Comparison of ENCODE assay signal across 2 cellular contexts in genomic region chr14:23052182-23052623, GRCh38.
A peak's percentile ranks its signal among the peaks of the same experiment; 100 is the strongest.
TF ChIP-seq lines count a peak whose summit lies in the region.

No MANE protein-coding gene starts in this region.

TF ChIP-seq in GM23338, 12 proteins besides CTCF, POLR2A, EP300 and RAD21:
- no peak for TF ChIP-seq ZNF114 (CRISPR knock-in tag; IDR thresholded peaks at IDR 0.05)
- no peak for TF ChIP-seq EZH2phosphoT487 (IDR thresholded peaks at IDR 0.05; ENCODE audit: unreplicated experiment)
- no peak for TF ChIP-seq NANOG (IDR thresholded peaks at IDR 0.05; ENCODE audit: borderline replicate concordance)
- TF ChIP-seq EZH2 (IDR thresholded peaks at IDR 0.05; ENCODE audit: low read depth, unreplicated experiment), result no peak
- no peak for TF ChIP-seq JUNB (IDR thresholded peaks at IDR 0.05; ENCODE audit: unreplicated experiment)
- no peak for TF ChIP-seq REST (IDR thresholded peaks at IDR 0.05; ENCODE audit: unreplicated experiment)
- TF ChIP-seq ZNF462 (CRISPR knock-in tag; IDR thresholded peaks at IDR 0.05), result no peak
- no peak for TF ChIP-seq ZNF331 (CRISPR knock-in tag; IDR thresholded peaks at IDR 0.05; ENCODE audit: low read depth)
- TF ChIP-seq ETS1 (IDR thresholded peaks at IDR 0.05), result no peak
- TF ChIP-seq POLR2AphosphoS5 (IDR thresholded peaks at IDR 0.05; ENCODE audit: low read depth), result no peak
- TF ChIP-seq STAT1 (IDR thresholded peaks at IDR 0.05; ENCODE audit: unreplicated experiment), result no peak
- no peak for TF ChIP-seq CREB1 (CRISPR knock-in tag; IDR thresholded peaks at IDR 0.05; ENCODE audit: low read depth)

TF ChIP-seq in K562, 482 proteins besides CTCF, POLR2A, EP300 and RAD21:
- TF ChIP-seq CREM (IDR thresholded peaks at IDR 0.05; ENCODE audit: low read depth) (0 out of 2 replicates have a peak, but pooled peaks have one; percentile 17), ARID2 (IDR thresholded peaks at IDR 0.05) (peak; percentile 61; the same call in 1 of the 2 replicates), MYNN (IDR thresholded peaks at IDR 0.05) (0 out of 2 replicates have a peak, but pooled peaks have one; percentile 21), MYNN (CRISPR knock-in tag; IDR thresholded peaks at IDR 0.05) (no peak), RB1 (IDR thresholded peaks at IDR 0.05; ENCODE audit: low read depth) (peak; percentile 60; the same call in 1 of the 2 replicates), CREBBP (IDR thresholded peaks at IDR 0.05; ENCODE audit: low read depth, low read length) (no peak), KLF6 (CRISPR knock-in tag; IDR thresholded peaks at IDR 0.05; ENCODE audit: borderline replicate concordance) (no peak), STAG1 (CRISPR knock-in tag; IDR thresholded peaks at IDR 0.05; ENCODE audit: borderline replicate concordance) (peak; percentile 70; the same call in 1 of the 2 replicates), CC2D1A (IDR thresholded peaks at IDR 0.05) (peak; percentile 69; the same call in 1 of the 2 replicates), ZNF740 (CRISPR knock-in tag; IDR thresholded peaks at IDR 0.05) (peak; percentile 85), ZNF740 (tag; IDR thresholded peaks at IDR 0.05) (no peak), ZNF592 (IDR thresholded peaks at IDR 0.05) (no peak), SMC3 (conservative IDR thresholded peaks at IDR 0.05; ENCODE audit: insufficient read depth, low read depth, low read length) (peak; percentile 90), ZBTB33 (CRISPR knock-in tag; IDR thresholded peaks at IDR 0.05) (peak; percentile 98), PATZ1 (CRISPR knock-in tag; IDR thresholded peaks at IDR 0.05; ENCODE audit: borderline replicate concordance) (no peak), EGR1 (conservative IDR thresholded peaks at IDR 0.05) (peak; percentile 72), CLOCK (CRISPR knock-in tag; IDR thresholded peaks at IDR 0.05; ENCODE audit: borderline replicate concordance) (no peak), POLR2H (tag; IDR thresholded peaks at IDR 0.05; ENCODE audit: low read depth) (no peak), NFIC (IDR thresholded peaks at IDR 0.05) (0 out of 2 replicates have a peak, but pooled peaks have one; percentile 18), HCFC1 (IDR thresholded peaks at IDR 0.05; ENCODE audit: low read depth, low read length) (no peak), SMARCA4 (IDR thresholded peaks at IDR 0.05) (no peak), KLF13 (tag; IDR thresholded peaks at IDR 0.05; ENCODE audit: borderline replicate concordance, low read depth) (no peak), CTCFL (IDR thresholded peaks at IDR 0.05; ENCODE audit: borderline replicate concordance, insufficient read depth, low read depth, low read length, poor library complexity, severe bottlenecking) (peak; percentile 18)
